ENCODE assay signal across 37 cellular contexts in the genomic region with DNA sequence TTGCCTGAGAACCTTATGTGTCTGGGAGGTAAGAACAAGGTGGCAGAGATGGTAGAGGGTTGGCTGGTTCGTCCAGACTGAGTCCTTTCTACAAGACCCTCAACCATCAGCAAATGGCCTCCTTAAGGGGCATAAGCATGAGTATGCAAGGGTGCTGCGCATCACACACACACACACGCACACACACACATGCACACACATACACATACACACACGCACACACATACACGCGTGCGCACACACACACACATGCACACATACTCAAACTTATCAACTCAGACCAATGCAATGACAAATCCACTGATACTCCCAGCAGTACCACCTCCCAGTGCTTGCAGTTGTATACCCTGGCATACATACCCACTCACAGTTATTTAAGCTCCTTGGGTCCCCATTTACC. TPM values are rescaled to one million over a fixed set of nuclear protein-coding genes. Genes with fewer than 3 reads are reported as not detected.
"Had no signal": no experiment of that assay in that cellular context is flagged by ENCODE, and none has a peak within 500 bp of the region (broad histone marks: within the 10 kb centered on the region; RNA-seq: fewer than 3 reads in every experiment).

No MANE protein-coding gene starts in this region.

- H3K9ac ChIP-seq: KMS-11 had no signal

- H3K36me3 ChIP-seq: cardiac muscle cell, WERI-Rb-1 had no signal

- H3K36me3 Mint-ChIP-seq: activated CD8-positive, alpha-beta memory T cell treated with anti-CD3 and anti-CD28 coated beads, Interleukin-2, amount 10 ng/mL, durations not matched to agents 7 days and 5 days; activated naive CD4-positive, alpha-beta T cell treated with anti-CD3 and anti-CD28 coated beads, Interleukin-2, amount 10 ng/mL, durations not matched to agents 7 days and 5 days; activated naive CD8-positive, alpha-beta T cell had no signal

- H3K27ac Mint-ChIP-seq: activated CD4-positive, alpha-beta memory T cell treated with anti-CD3 and anti-CD28 coated beads, Interleukin-2, amount 10 ng/mL, durations not matched to agents 7 days and 5 days; activated CD8-positive, alpha-beta memory T cell treated with anti-CD3 and anti-CD28 coated beads, Interleukin-2, amount 10 ng/mL, durations not matched to agents 7 days and 5 days; activated naive CD4-positive, alpha-beta T cell treated with anti-CD3 and anti-CD28 coated beads, Interleukin-2, amount 10 ng/mL, durations not matched to agents 7 days and 5 days; activated naive CD8-positive, alpha-beta T cell; activated naive CD8-positive, alpha-beta T cell treated with anti-CD3 and anti-CD28 coated beads, Interleukin-2, amount 50 U/mL, for 24 hours had no signal

- H3K27ac ChIP-seq: cardiac muscle cell, KMS-11, PC-9, RWPE1, WERI-Rb-1 had no signal

- H3K4me3 Mint-ChIP-seq: activated CD4-positive, alpha-beta memory T cell treated with anti-CD3 and anti-CD28 coated beads, Interleukin-2, amount 10 ng/mL, durations not matched to agents 7 days and 5 days; activated CD8-positive, alpha-beta memory T cell treated with anti-CD3 and anti-CD28 coated beads, Interleukin-2, amount 10 ng/mL, durations not matched to agents 7 days and 5 days; activated naive CD4-positive, alpha-beta T cell treated with anti-CD3 and anti-CD28 coated beads, Interleukin-2, amount 10 ng/mL, durations not matched to agents 7 days and 5 days; activated naive CD8-positive, alpha-beta T cell; activated naive CD8-positive, alpha-beta T cell treated with anti-CD3 and anti-CD28 coated beads, Interleukin-2, amount 50 U/mL, for 24 hours had no signal

- H3K4me2 ChIP-seq: KMS-11, PC-9 had no signal

- DNase-seq: activated CD4-positive, alpha-beta memory T cell treated with anti-CD3 and anti-CD28 coated beads, Interleukin-2, amount 10 ng/mL, durations not matched to agents 7 days and 5 days; activated CD4-positive, alpha-beta T cell treated with anti-CD3 and anti-CD28 coated beads for 1 hour; activated CD4-positive, alpha-beta T cell treated with anti-CD3 and anti-CD28 coated beads for 48 hours; activated CD4-positive, CD25-positive, alpha-beta regulatory T cell; activated CD8-positive, alpha-beta memory T cell treated with anti-CD3 and anti-CD28 coated beads for 24 hours; activated CD8-positive, alpha-beta memory T cell treated with anti-CD3 and anti-CD28 coated beads, Interleukin-2, amount 10 ng/mL, durations not matched to agents 7 days and 5 days; activated CD8-positive, alpha-beta memory T cell treated with anti-CD3 and anti-CD28 coated beads, Interleukin-2, amount 50 U/mL, for 48 hours; activated effector memory CD4-positive, alpha-beta T cell treated with Interleukin-2 at 50 U/mL for 16 hours; activated naive CD4-positive, alpha-beta T cell treated with anti-CD3 and anti-CD28 coated beads, Interleukin-2, amount 10 ng/mL, durations not matched to agents 7 days and 5 days; activated naive CD8-positive, alpha-beta T cell treated with anti-CD3 and anti-CD28 coated beads, Interleukin-2, amount 50 U/mL, for 24 hours; activated T-cell treated with anti-CD3 and anti-CD28 coated beads, Interleukin-2, amount 50 U/mL, for 48 hours; aorta; MM.1S; NCI-H1092 treated with DMSO at 0.1 percent for 48 hours; NCI-H1417; NCI-H146; NCI-H187; NCI-H2029 treated with DMSO at 0.1 percent for 48 hours; NCI-H2107; NCI-H2171; NCI-H510A; NCI-H526; NCI-H748 treated with DMSO at 0.1 percent for 48 hours; NK-92 treated with Interleukin-12 subunit alpha and Interleukin-12 subunit beta, amount 100 ng/mL, for 24 hours; PC-9; SIG-M5; SW 1271; T1000; WERI-Rb-1 had no signal

- H3K9me3 Mint-ChIP-seq: activated CD4-positive, alpha-beta memory T cell treated with anti-CD3 and anti-CD28 coated beads, Interleukin-2, amount 10 ng/mL, durations not matched to agents 7 days and 5 days; activated naive CD4-positive, alpha-beta T cell treated with anti-CD3 and anti-CD28 coated beads, Interleukin-2, amount 10 ng/mL, durations not matched to agents 7 days and 5 days; activated naive CD8-positive, alpha-beta T cell treated with anti-CD3 and anti-CD28 coated beads, Interleukin-2, amount 50 U/mL, for 24 hours had no signal

- H3K4me3 ChIP-seq: cardiac muscle cell, PC-9 had no signal

RNA-seq across cellular contexts. Expression of a gene that starts 57.0 kb away (rescaled TPM):
- total RNA-seq: activated CD4-positive, alpha-beta memory T cell treated with anti-CD3 and anti-CD28 coated beads, Interleukin-2, amount 10 ng/mL, durations not matched to agents 7 days and 5 days; activated CD8-positive, alpha-beta memory T cell treated with anti-CD3 and anti-CD28 coated beads, Interleukin-2, amount 10 ng/mL, durations not matched to agents 7 days and 5 days; aorta; cardiac muscle cell; LHCN-M2; Right ventricle myocardium inferior; T-helper 1 cell treated with Interleukin-12 subunit alpha and Interleukin-12 subunit beta and Interleukin-4 antibody, amounts not matched to agents 30 ng/mL and 1 ng/mL, for 36 hours; T-helper 2 cell treated with Interferon-gamma antibody and Interleukin-4, amounts not matched to agents 100 ng/mL and 5 ng/mL, for 36 hours had no signal
- polyA plus RNA-seq: aorta, cardiac muscle cell had no signal
